In the genomic region with DNA sequence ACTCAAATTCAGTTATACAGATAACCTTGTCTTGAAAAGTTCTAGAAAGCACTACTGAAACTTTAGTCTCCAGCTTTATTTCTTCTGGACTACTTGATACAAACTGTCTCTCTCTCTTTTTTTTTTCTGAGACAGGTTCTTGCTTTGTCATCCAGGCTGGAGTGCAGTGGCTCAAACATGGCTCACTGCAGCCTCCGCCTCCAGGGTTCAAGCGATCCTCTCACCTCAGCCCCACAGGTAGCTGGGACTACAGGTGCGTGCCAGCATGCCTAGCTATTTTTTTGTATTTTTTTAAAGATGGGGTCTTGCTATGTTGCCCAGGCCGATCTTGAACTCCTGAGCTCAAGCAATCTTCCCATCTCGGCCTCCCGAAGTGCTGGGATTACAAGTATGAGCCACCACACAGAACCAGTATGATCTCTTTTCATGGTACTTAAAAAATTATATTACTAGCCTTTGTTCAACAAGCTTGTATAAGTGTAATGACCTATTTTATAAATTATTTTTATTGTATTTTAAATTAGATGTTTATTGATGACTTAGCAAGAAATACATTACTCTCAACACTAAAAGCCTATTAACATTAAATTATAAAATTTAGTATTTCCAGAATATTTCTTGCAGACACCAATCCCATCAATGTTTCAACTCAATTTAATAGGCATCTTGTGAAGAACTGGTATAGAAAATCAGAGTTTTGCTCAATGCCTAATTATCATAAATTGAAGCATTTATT, we compare ENCODE assay signal across 10 cellular contexts. TPM values are rescaled to one million over a fixed set of nuclear protein-coding genes. Genes with fewer than 3 reads are reported as not detected.
DNase-seq lines count a peak whose midpoint lies in the region; ATAC-seq, FAIRE-seq and TF ChIP-seq lines count a peak whose summit lies in the region.
"Had no signal": no experiment of that assay in that cellular context is flagged by ENCODE, and none has a peak within 500 bp of the region (broad histone marks: within the 10 kb centered on the region; RNA-seq: fewer than 3 reads in every experiment).

No MANE protein-coding gene starts in this region.

- peak overlapping the region; percentile 73 for H3K27ac Mint-ChIP-seq in stimulated activated memory B cell treated with anti-CD40 and anti-IgM and Interleukin-4, amounts not matched to agents 10 μg/mL and 1 μg/mL and 100 μg/mL, for 72 hours

- H2AFZ ChIP-seq in K562 (ENCODE audit: low read depth, low read length): peak overlapping the region; percentile 97

- no peak for FAIRE-seq in K562 (lab: Jason Lieb, UNC)

- H3K27ac ChIP-seq in K562 (ENCODE audit: extremely low read depth, low read depth, low read length): peak overlapping the region; percentile 38; the same call in 2 of the 3 replicates

- CTCF ChIA-PET in K562 (lab: Yijun Ruan, JAX; ENCODE audit: low intra/inter-chr PET ratio): no interaction called here

- H3K4me3 ChIP-seq in K562: peak overlapping the region; percentile 29

- no peaks in the 10 kb centered on the region for H3K36me3 Mint-ChIP-seq in stimulated activated memory B cell treated with anti-CD40 and anti-IgM and Interleukin-4, amounts not matched to agents 10 μg/mL and 1 μg/mL and 100 μg/mL, for 72 hours

- H4K20me1 ChIP-seq in K562 (replicated peaks; ENCODE audit: control insufficient read depth, insufficient read depth, low read length): no peaks in the 10 kb centered on the region

- peaks cover 0 to 3% of the 10 kb centered on the region in 2 experiments; a peak in 1 of 5 replicates for H3K4me1 ChIP-seq in K562 (replicated peaks in 1 of 2; ENCODE audit: control insufficient read depth in 2 of 2, insufficient read depth in 2 of 2, low read length in 2 of 2)

- H3K4me3 Mint-ChIP-seq in stimulated activated memory B cell treated with anti-CD40 and anti-IgM and Interleukin-4, amounts not matched to agents 10 μg/mL and 1 μg/mL and 100 μg/mL, for 72 hours: peak overlapping the region; percentile 63

- peak; percentile 14 to 35 for ATAC-seq in activated CD4-positive, CD25-positive, alpha-beta regulatory T cell treated with anti-CD3 and anti-CD28 coated beads, Interleukin-2, amount 50 U/mL, for 24 hours
- ATAC-seq in HG03342 (IDR thresholded peaks at IDR 0.05; ENCODE audit: unreplicated experiment) (peak; percentile 14), K562 (peak; percentile 68), GM19467 (IDR thresholded peaks at IDR 0.05; ENCODE audit: unreplicated experiment) (no peak)
- ATAC-seq in stimulated activated memory B cell treated with anti-CD40 and anti-IgM and Interleukin-4, amounts not matched to agents 10 μg/mL and 1 μg/mL and 100 μg/mL, for 72 hours: no peak

- no peaks in the 10 kb centered on the region for H3K9me3 Mint-ChIP-seq in stimulated activated memory B cell treated with anti-CD40 and anti-IgM and Interleukin-4, amounts not matched to agents 10 μg/mL and 1 μg/mL and 100 μg/mL, for 72 hours

- intact Hi-C loops in K562 (cut with micrococcal nuclease): no loop called here

- no peaks in the 10 kb centered on the region for H3K36me3 ChIP-seq in K562 (ENCODE audit: control insufficient read depth, insufficient read depth, low read length)

- H3K27me3 ChIP-seq in K562 (ENCODE audit: control insufficient read depth in 2 of 2, insufficient read depth in 2 of 2, low read length in 2 of 2): no peaks in the 10 kb centered on the region

- in situ Hi-C loops in K562 (cut with MboI): no loop called here

- H3K9me3 ChIP-seq in K562 (replicated peaks; ENCODE audit: control insufficient read depth, insufficient read depth, low read depth, low read length): no peaks in the 10 kb centered on the region

- TF ChIP-seq RAD21 in K562 (CRISPR knock-in tag; conservative IDR thresholded peaks at IDR 0.05 in 1 of 2, IDR thresholded peaks at IDR 0.05 in 1 of 2): no peak

- no peaks in the 10 kb centered on the region for H3K9me1 ChIP-seq in K562 (ENCODE audit: control insufficient read depth, insufficient read depth, low read length)

- BruUV-seq in K562 (replicated peaks; lab: Mats Ljungman, UMichigan): no TSS peak

- H3K4me2 ChIP-seq in K562 (ENCODE audit: insufficient read depth, low read length): peak overlapping the region; percentile 72

- no peak for TF ChIP-seq CTCF in K562 (IDR thresholded peaks at IDR 0.05 in 2 of 3, conservative IDR thresholded peaks at IDR 0.05 in 1 of 3; ENCODE audit: insufficient read depth in 2 of 3, low read depth in 1 of 3, low read length in 3 of 3)

- no peaks in the 10 kb centered on the region for H3K79me2 ChIP-seq in K562 (ENCODE audit: control insufficient read depth, insufficient read depth, low read length)

- no peak for TF ChIP-seq POLR2A in K562 (conservative IDR thresholded peaks at IDR 0.05)

- H3K27me3 Mint-ChIP-seq in stimulated activated memory B cell treated with anti-CD40 and anti-IgM and Interleukin-4, amounts not matched to agents 10 μg/mL and 1 μg/mL and 100 μg/mL, for 72 hours: no peaks in the 10 kb centered on the region

- no peak for TF ChIP-seq EP300 in K562 (IDR thresholded peaks at IDR 0.05; ENCODE audit: low read length)

- POLR2A ChIA-PET in K562 (lab: Yijun Ruan, JAX): interaction anchor here (0.6 to 1.4 kb wide), 5 partner anchors 9 to 53 kb away, joined by 3 to 6 read pairs (median 4); partner anchors contain the start of gene MTF2

- WGBS in K562 (ENCODE audit: insufficient coverage, low coverage, missing lambda C conversion rate): 54% methylated on average over 6 of the region's 6 CpGs

- H3K4me1 Mint-ChIP-seq in stimulated activated memory B cell treated with anti-CD40 and anti-IgM and Interleukin-4, amounts not matched to agents 10 μg/mL and 1 μg/mL and 100 μg/mL, for 72 hours: peaks cover 4% of the 10 kb centered on the region

- DNase-seq in activated CD4-positive, CD25-positive, alpha-beta regulatory T cell treated with anti-CD3 and anti-CD28 coated beads, Interleukin-2, amount 50 U/mL, for 72 hours: no peak
- DNase-seq in K562 (ENCODE audit: extremely low read depth in 1 of 4, low spot score in 3 of 4) (no peak), HK-2 (ENCODE audit: unreplicated experiment) (no peak)
- no peak for DNase-seq in effector CD8-positive, alpha-beta T cell (lab: John Stamatoyannopoulos, UW)
- DNase-seq: hypothalamus, NCI-H2081 had no signal

- H3K9ac ChIP-seq in K562 (ENCODE audit: insufficient read depth in 1 of 2, low read depth in 2 of 2, low read length in 2 of 2): peak overlapping the region in 1 of 2 experiments; percentile 52; a peak in 2 of 4 replicates

TF ChIP-seq in K562, 482 proteins besides CTCF, POLR2A, EP300 and RAD21 (continues in another document):
- TF ChIP-seq E2F3 (CRISPR knock-in tag; IDR thresholded peaks at IDR 0.05): no peak
- TF ChIP-seq ATF2 (CRISPR knock-in tag; IDR thresholded peaks at IDR 0.05): no peak
- no peak for TF ChIP-seq ZBTB11 (CRISPR knock-in tag; IDR thresholded peaks at IDR 0.05)
- no peak for TF ChIP-seq DDX20 (tag; IDR thresholded peaks at IDR 0.05; ENCODE audit: low read depth)

RNA-seq across cellular contexts. Expression of gene MTF2, which starts 36.1 kb away (rescaled TPM):
- total RNA-seq in K562 (2011; cell fraction: chromatin; rRNA removed; ENCODE audit: low replicate concordance): 113 and 169 TPM in 2 replicates
- total RNA-seq in K562 (2011; cell fraction: nucleolus; rRNA removed): 52.4 and 56.5 TPM in 2 replicates
- 83.4 and 116 TPM in 2 replicates for total RNA-seq in K562 (2011; cell fraction: nucleoplasm; rRNA removed)
- total RNA-seq in K562 (2014; rRNA removed) (41.8 and 59.6 TPM in 2 replicates), K562 (2014; rRNA removed; fragmentation: Illumina TruSeq; extraction: Trizol) (61.0 and 73.0 TPM in 2 replicates), K562 (2015; rRNA removed; fragmentation: Illumina TruSeq; extraction: Trizol) (48.6 and 57.7 TPM in 2 replicates), K562 (2021) (65.2 and 73.5 TPM in 2 replicates)
- polyA plus RNA-seq in K562 (2011; rRNA removed) (102 and 124 TPM in 2 replicates), K562 (2014; fragmentation: Illumina TruSeq; extraction: Trizol) (46.4 and 49.6 TPM in 2 replicates), K562 (2014; fragmentation: Nextera tagmentation; extraction: Ambion mirVana) (10 to 100 TPM; 29.3 to 35.7 TPM), K562 (2014; rRNA removed) (44.1 and 48.3 TPM in 2 replicates)
- 33.7 and 48.2 TPM in 2 replicates for polyA plus RNA-seq in K562 (2011; cell fraction: cytosol; rRNA removed)
- polyA plus RNA-seq in K562 (2011; cell fraction: nucleus; rRNA removed): 70.9 and 72.2 TPM in 2 replicates
- 26.3 and 52.8 TPM in 2 replicates for polyA plus RNA-seq in K562 (2012)
- polyA minus RNA-seq in K562 (2011; rRNA and poly(A)+ RNA removed): 207 and 218 TPM in 2 replicates
- 42.9 and 48.8 TPM in 2 replicates for polyA minus RNA-seq in K562 (2011; cell fraction: cytosol; rRNA and poly(A)+ RNA removed)
- polyA minus RNA-seq in K562 (2011; cell fraction: nucleus; rRNA and poly(A)+ RNA removed): 80.4 and 145 TPM in 2 replicates

Comparison
In these comparisons a context has a peak if more than half of its experiments do, and no peak if none do; other contexts are left out.
1. ATAC-seq: peak in activated CD4-positive, CD25-positive, alpha-beta regulatory T cell treated with anti-CD3 and anti-CD28 coated beads, Interleukin-2, amount 50 U/mL, for 24 hours (2 of 2), HG03342 (single experiment) and K562 (single experiment); none in stimulated activated memory B cell treated with anti-CD40 and anti-IgM and Interleukin-4, amounts not matched to agents 10 μg/mL and 1 μg/mL and 100 μg/mL, for 72 hours (single experiment) and GM19467 (single experiment).